1 cellular context compared by ENCODE assay signal in genomic region chr5:142409253-142409594, GRCh38.
TF ChIP-seq lines count a peak whose summit lies in the region.

No MANE protein-coding gene starts in this region.

TF ChIP-seq in H1, 55 proteins besides CTCF, POLR2A, EP300 and RAD21:
- TF ChIP-seq NANOG (IDR thresholded peaks at IDR 0.05; ENCODE audit: insufficient read depth, low read depth, low read length, poor library complexity, severe bottlenecking) (no peak), CHD2 (IDR thresholded peaks at IDR 0.05; ENCODE audit: low read length) (no peak), SAP30 (IDR thresholded peaks at IDR 0.05; ENCODE audit: insufficient read depth, insufficient replicate concordance, low read length) (no peak), CHD1 (IDR thresholded peaks at IDR 0.05; ENCODE audit: low read depth, low read length) (no peak), RFX5 (IDR thresholded peaks at IDR 0.05; ENCODE audit: borderline replicate concordance, low read depth, low read length) (no peak), TBP (IDR thresholded peaks at IDR 0.05; ENCODE audit: low read depth, low read length) (no peak), ATF2 (IDR thresholded peaks at IDR 0.05; ENCODE audit: low read length) (no peak), SIN3A (conservative IDR thresholded peaks at IDR 0.05 in 1 of 2, IDR thresholded peaks at IDR 0.05 in 1 of 2; ENCODE audit: low read depth in 1 of 2, low read length in 2 of 2) (no peak), RXRA (IDR thresholded peaks at IDR 0.05; ENCODE audit: insufficient read depth, low read depth, low read length) (no peak), EZH2 (IDR thresholded peaks at IDR 0.05; ENCODE audit: low read depth, low read length, severe bottlenecking) (no peak), CBX8 (IDR thresholded peaks at IDR 0.05; ENCODE audit: borderline replicate concordance, low read depth, low read length) (no peak), SP2 (IDR thresholded peaks at IDR 0.05; ENCODE audit: low read length) (no peak), SP1 (IDR thresholded peaks at IDR 0.05; ENCODE audit: low read depth, low read length) (no peak), JUN (IDR thresholded peaks at IDR 0.05; ENCODE audit: low read depth, low read length) (no peak), MAFK (IDR thresholded peaks at IDR 0.05; ENCODE audit: low read depth, low read length) (no peak), TEAD4 (IDR thresholded peaks at IDR 0.05; ENCODE audit: low read depth, low read length) (no peak)
- TF ChIP-seq, protein P1, sequence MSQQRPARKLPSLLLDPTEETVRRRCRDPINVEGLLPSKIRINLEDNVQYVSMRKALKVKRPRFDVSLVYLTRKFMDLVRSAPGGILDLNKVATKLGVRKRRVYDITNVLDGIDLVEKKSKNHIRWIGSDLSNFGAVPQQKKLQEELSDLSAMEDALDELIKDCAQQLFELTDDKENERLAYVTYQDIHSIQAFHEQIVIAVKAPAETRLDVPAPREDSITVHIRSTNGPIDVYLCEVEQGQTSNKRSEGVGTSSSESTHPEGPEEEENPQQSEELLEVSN (IDR thresholded peaks at IDR 0.05) = no peak
- TF ChIP-seq, protein P2, sequence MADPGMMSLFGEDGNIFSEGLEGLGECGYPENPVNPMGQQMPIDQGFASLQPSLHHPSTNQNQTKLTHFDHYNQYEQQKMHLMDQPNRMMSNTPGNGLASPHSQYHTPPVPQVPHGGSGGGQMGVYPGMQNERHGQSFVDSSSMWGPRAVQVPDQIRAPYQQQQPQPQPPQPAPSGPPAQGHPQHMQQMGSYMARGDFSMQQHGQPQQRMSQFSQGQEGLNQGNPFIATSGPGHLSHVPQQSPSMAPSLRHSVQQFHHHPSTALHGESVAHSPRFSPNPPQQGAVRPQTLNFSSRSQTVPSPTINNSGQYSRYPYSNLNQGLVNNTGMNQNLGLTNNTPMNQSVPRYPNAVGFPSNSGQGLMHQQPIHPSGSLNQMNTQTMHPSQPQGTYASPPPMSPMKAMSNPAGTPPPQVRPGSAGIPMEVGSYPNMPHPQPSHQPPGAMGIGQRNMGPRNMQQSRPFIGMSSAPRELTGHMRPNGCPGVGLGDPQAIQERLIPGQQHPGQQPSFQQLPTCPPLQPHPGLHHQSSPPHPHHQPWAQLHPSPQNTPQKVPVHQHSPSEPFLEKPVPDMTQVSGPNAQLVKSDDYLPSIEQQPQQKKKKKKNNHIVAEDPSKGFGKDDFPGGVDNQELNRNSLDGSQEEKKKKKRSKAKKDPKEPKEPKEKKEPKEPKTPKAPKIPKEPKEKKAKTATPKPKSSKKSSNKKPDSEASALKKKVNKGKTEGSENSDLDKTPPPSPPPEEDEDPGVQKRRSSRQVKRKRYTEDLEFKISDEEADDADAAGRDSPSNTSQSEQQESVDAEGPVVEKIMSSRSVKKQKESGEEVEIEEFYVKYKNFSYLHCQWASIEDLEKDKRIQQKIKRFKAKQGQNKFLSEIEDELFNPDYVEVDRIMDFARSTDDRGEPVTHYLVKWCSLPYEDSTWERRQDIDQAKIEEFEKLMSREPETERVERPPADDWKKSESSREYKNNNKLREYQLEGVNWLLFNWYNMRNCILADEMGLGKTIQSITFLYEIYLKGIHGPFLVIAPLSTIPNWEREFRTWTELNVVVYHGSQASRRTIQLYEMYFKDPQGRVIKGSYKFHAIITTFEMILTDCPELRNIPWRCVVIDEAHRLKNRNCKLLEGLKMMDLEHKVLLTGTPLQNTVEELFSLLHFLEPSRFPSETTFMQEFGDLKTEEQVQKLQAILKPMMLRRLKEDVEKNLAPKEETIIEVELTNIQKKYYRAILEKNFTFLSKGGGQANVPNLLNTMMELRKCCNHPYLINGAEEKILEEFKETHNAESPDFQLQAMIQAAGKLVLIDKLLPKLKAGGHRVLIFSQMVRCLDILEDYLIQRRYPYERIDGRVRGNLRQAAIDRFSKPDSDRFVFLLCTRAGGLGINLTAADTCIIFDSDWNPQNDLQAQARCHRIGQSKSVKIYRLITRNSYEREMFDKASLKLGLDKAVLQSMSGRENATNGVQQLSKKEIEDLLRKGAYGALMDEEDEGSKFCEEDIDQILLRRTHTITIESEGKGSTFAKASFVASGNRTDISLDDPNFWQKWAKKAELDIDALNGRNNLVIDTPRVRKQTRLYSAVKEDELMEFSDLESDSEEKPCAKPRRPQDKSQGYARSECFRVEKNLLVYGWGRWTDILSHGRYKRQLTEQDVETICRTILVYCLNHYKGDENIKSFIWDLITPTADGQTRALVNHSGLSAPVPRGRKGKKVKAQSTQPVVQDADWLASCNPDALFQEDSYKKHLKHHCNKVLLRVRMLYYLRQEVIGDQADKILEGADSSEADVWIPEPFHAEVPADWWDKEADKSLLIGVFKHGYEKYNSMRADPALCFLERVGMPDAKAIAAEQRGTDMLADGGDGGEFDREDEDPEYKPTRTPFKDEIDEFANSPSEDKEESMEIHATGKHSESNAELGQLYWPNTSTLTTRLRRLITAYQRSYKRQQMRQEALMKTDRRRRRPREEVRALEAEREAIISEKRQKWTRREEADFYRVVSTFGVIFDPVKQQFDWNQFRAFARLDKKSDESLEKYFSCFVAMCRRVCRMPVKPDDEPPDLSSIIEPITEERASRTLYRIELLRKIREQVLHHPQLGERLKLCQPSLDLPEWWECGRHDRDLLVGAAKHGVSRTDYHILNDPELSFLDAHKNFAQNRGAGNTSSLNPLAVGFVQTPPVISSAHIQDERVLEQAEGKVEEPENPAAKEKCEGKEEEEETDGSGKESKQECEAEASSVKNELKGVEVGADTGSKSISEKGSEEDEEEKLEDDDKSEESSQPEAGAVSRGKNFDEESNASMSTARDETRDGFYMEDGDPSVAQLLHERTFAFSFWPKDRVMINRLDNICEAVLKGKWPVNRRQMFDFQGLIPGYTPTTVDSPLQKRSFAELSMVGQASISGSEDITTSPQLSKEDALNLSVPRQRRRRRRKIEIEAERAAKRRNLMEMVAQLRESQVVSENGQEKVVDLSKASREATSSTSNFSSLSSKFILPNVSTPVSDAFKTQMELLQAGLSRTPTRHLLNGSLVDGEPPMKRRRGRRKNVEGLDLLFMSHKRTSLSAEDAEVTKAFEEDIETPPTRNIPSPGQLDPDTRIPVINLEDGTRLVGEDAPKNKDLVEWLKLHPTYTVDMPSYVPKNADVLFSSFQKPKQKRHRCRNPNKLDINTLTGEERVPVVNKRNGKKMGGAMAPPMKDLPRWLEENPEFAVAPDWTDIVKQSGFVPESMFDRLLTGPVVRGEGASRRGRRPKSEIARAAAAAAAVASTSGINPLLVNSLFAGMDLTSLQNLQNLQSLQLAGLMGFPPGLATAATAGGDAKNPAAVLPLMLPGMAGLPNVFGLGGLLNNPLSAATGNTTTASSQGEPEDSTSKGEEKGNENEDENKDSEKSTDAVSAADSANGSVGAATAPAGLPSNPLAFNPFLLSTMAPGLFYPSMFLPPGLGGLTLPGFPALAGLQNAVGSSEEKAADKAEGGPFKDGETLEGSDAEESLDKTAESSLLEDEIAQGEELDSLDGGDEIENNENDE (IDR thresholded peaks at IDR 0.05; ENCODE audit: insufficient replicate concordance, low read length) = no peak
- TF ChIP-seq, protein P3, sequence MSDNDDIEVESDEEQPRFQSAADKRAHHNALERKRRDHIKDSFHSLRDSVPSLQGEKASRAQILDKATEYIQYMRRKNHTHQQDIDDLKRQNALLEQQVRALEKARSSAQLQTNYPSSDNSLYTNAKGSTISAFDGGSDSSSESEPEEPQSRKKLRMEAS (IDR thresholded peaks at IDR 0.05) = no peak
